8 cellular contexts compared by ENCODE assay signal in the genomic region with DNA sequence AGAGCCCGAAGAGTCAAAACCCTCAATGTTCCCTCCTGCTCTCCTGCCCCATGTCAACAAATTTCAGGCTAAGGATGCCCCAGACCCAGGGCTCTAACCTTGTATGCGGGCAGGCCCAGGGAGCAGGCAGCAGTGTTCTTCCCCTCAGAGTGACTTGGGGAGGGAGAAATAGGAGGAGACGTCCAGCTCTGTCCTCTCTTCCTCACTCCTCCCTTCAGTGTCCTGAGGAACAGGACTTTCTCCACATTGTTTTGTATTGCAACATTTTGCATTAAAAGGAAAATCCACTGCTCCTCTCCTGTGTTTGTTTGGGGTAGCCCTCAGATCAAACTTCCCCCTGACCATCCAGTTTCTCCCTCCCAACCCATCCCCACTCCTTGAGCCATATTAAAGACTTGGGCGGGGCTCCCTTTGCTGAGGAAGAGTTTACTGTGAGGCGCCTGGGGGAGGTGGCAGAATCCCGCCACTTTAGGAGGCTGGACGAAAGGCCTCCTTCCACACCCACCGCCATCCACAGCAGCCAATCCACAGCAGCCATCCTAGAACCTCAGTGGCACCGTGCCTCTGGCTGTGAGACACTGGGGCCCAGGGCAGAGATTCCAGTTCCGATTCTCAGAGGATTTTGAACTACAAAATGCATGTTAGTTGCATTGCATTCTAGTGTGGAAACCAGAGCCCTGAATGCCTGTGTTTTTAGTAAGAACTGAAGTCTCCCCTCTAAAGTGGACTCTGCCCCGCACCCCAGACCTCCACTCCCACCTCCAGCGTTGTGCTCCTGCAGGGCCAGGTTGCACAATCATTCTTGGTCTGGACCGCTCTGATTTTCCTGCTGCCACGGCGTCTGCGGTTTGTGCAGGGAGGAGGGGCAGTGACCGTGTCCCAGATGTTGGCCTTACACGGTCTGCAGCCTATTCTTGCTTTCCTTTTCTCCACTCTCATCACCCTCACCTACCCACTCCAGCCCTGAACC. TPM values are rescaled to one million over a fixed set of nuclear protein-coding genes. Genes with fewer than 3 reads are reported as not detected.
DNase-seq lines count a peak whose midpoint lies in the region; ATAC-seq and TF ChIP-seq lines count a peak whose summit lies in the region.

No MANE protein-coding gene starts in this region.

- H3K4me3 ChIP-seq in choroid plexus epithelial cell (ENCODE audit: low read depth, low read length) = peak overlapping the region; percentile 31

- TF ChIP-seq CTCF in choroid plexus epithelial cell (conservative IDR thresholded peaks at IDR 0.05; ENCODE audit: low read depth, low read length) = no peak
- no peak for TF ChIP-seq CTCF in mesothelial cell of epicardium (IDR thresholded peaks at IDR 0.05; ENCODE audit: unreplicated experiment)

- CTCF ChIA-PET in activated naive CD4-positive, alpha-beta T cell treated with anti-CD3 and anti-CD28 coated beads, Interleukin-2, amount 10 ng/mL, durations not matched to agents 7 days and 5 days (lab: Charles Lee) = interaction anchor here (0.6 kb wide), 1 partner anchor 75 kb away, joined by 3 read pairs; no protein-coding TSS in a partner anchor
- CTCF ChIA-PET in activated naive CD4-positive, alpha-beta T cell treated with anti-CD3 and anti-CD28 coated beads for 36 hours (lab: Charles Lee) = interaction anchor here (0.6 to 1.4 kb wide), 2 partner anchors 292 to 300 kb away, joined by 3 to 8 read pairs; no protein-coding TSS in a partner anchor

- H3K4me3 Mint-ChIP-seq in activated naive CD4-positive, alpha-beta T cell treated with anti-CD3 and anti-CD28 coated beads, Interleukin-2, amount 10 ng/mL, durations not matched to agents 7 days and 5 days = no peak overlapping the region
- no peak overlapping the region for H3K4me3 Mint-ChIP-seq in activated naive CD4-positive, alpha-beta T cell treated with anti-CD3 and anti-CD28 coated beads for 36 hours
- peak overlapping the region; percentile 73 for H3K4me3 Mint-ChIP-seq in mesothelial cell of epicardium

- no peak for DNase-seq in activated naive CD4-positive, alpha-beta T cell treated with anti-CD3 and anti-CD28 coated beads, Interleukin-2, amount 10 ng/mL, durations not matched to agents 7 days and 5 days
- no peak for DNase-seq in activated naive CD4-positive, alpha-beta T cell treated with anti-CD3 and anti-CD28 coated beads for 36 hours
- DNase-seq in choroid plexus epithelial cell (ENCODE audit: low read depth) (peak; percentile 90), mesothelial cell of epicardium (ENCODE audit: low spot score in 2 of 2, unreplicated experiment in 2 of 2) (no peak), NCI-H2029 (lab: John Stamatoyannopoulos, UW) (no peak)
- DNase-seq in activated CD4-positive, alpha-beta T cell treated with anti-CD3 and anti-CD28 coated beads, Interleukin-2, amount 50 U/mL, for 48 hours = no peak

- intact Hi-C loops in activated naive CD4-positive, alpha-beta T cell treated with anti-CD3 and anti-CD28 coated beads for 36 hours (cut with micrococcal nuclease) = no loop called here

- H3K9me3 Mint-ChIP-seq in activated naive CD4-positive, alpha-beta T cell treated with anti-CD3 and anti-CD28 coated beads, Interleukin-2, amount 10 ng/mL, durations not matched to agents 7 days and 5 days = no peaks in the 10 kb centered on the region
- no peaks in the 10 kb centered on the region for H3K9me3 Mint-ChIP-seq in activated naive CD4-positive, alpha-beta T cell treated with anti-CD3 and anti-CD28 coated beads for 36 hours
- peaks cover 13% of the 10 kb centered on the region for H3K9me3 Mint-ChIP-seq in mesothelial cell of epicardium

- no peaks in the 10 kb centered on the region for H3K27me3 Mint-ChIP-seq in activated naive CD4-positive, alpha-beta T cell treated with anti-CD3 and anti-CD28 coated beads, Interleukin-2, amount 10 ng/mL, durations not matched to agents 7 days and 5 days
- no peaks in the 10 kb centered on the region for H3K27me3 Mint-ChIP-seq in activated naive CD4-positive, alpha-beta T cell treated with anti-CD3 and anti-CD28 coated beads for 36 hours (ENCODE audit: low read depth)
- no peaks in the 10 kb centered on the region for H3K27me3 Mint-ChIP-seq in mesothelial cell of epicardium (ENCODE audit: low read depth)

- H3K36me3 Mint-ChIP-seq in activated naive CD4-positive, alpha-beta T cell treated with anti-CD3 and anti-CD28 coated beads, Interleukin-2, amount 10 ng/mL, durations not matched to agents 7 days and 5 days = no peaks in the 10 kb centered on the region
- H3K36me3 Mint-ChIP-seq in activated naive CD4-positive, alpha-beta T cell treated with anti-CD3 and anti-CD28 coated beads for 36 hours (ENCODE audit: low read depth) = no peaks in the 10 kb centered on the region
- H3K36me3 Mint-ChIP-seq in mesothelial cell of epicardium = peaks cover 10% of the 10 kb centered on the region

- no peak for ATAC-seq in HG03571 (IDR thresholded peaks at IDR 0.05; ENCODE audit: unreplicated experiment)
- ATAC-seq in GM21529 (IDR thresholded peaks at IDR 0.05; ENCODE audit: unreplicated experiment) = no peak

- peaks cover 10% of the 10 kb centered on the region for H3K4me1 Mint-ChIP-seq in activated naive CD4-positive, alpha-beta T cell treated with anti-CD3 and anti-CD28 coated beads, Interleukin-2, amount 10 ng/mL, durations not matched to agents 7 days and 5 days
- peaks cover 16% of the 10 kb centered on the region for H3K4me1 Mint-ChIP-seq in activated naive CD4-positive, alpha-beta T cell treated with anti-CD3 and anti-CD28 coated beads for 36 hours (ENCODE audit: low read depth)
- H3K4me1 Mint-ChIP-seq in mesothelial cell of epicardium = peaks cover 72% of the 10 kb centered on the region

- peak overlapping the region; percentile 47 for H3K27ac Mint-ChIP-seq in activated naive CD4-positive, alpha-beta T cell treated with anti-CD3 and anti-CD28 coated beads, Interleukin-2, amount 10 ng/mL, durations not matched to agents 7 days and 5 days
- H3K27ac Mint-ChIP-seq in activated naive CD4-positive, alpha-beta T cell treated with anti-CD3 and anti-CD28 coated beads for 36 hours = no peak overlapping the region
- H3K27ac Mint-ChIP-seq in mesothelial cell of epicardium = peak overlapping the region; percentile 98

RNA-seq across cellular contexts. Expression of a gene that starts 3.0 kb away (rescaled TPM):
- total RNA-seq in activated naive CD4-positive, alpha-beta T cell treated with anti-CD3 and anti-CD28 coated beads for 36 hours = under 1 TPM in 1 of 2 experiments, not detected in 1; 0.10 TPM
- total RNA-seq in mesothelial cell of epicardium = 115 to 119 TPM (median 118 TPM) in 3 replicates

RNA-seq across cellular contexts. Expression of a gene that starts 53.1 kb away (rescaled TPM):
- 10 to 100 TPM; 47.7 to 51.0 TPM for total RNA-seq in activated naive CD4-positive, alpha-beta T cell treated with anti-CD3 and anti-CD28 coated beads for 36 hours
- total RNA-seq in mesothelial cell of epicardium = 43.6 to 44.5 TPM (median 43.9 TPM) in 3 replicates

Comparison
In these comparisons a context has a peak if more than half of its experiments do, and no peak if none do; other contexts are left out.
1. RNA of a gene that starts 3.0 kb away (total RNA-seq): 115 to 119 TPM in mesothelial cell of epicardium; 0.10 TPM in activated naive CD4-positive, alpha-beta T cell treated with anti-CD3 and anti-CD28 coated beads for 36 hours; every median in the first group is over 100 times any median in the second.